ENCODE assay signal across 8 cellular contexts in genomic region chr18:22170421-22171262, GRCh38. TPM values are rescaled to one million over a fixed set of nuclear protein-coding genes. Genes with fewer than 3 reads are reported as not detected.
DNase-seq lines count a peak whose midpoint lies in the region; ATAC-seq and TF ChIP-seq lines count a peak whose summit lies in the region.

No MANE protein-coding gene starts in this region.

- ATAC-seq in activated CD8-positive, alpha-beta T cell treated with anti-CD3 and anti-CD28 coated beads for 36 hours: no peak
- ATAC-seq in gastroesophageal sphincter (peak; percentile 37), HG03095 (IDR thresholded peaks at IDR 0.05; ENCODE audit: unreplicated experiment) (no peak), HG03039 (IDR thresholded peaks at IDR 0.05; ENCODE audit: unreplicated experiment) (no peak), GM19455 (IDR thresholded peaks at IDR 0.05; ENCODE audit: unreplicated experiment) (no peak)

- peaks cover 20% of the 10 kb centered on the region for H3K4me1 Mint-ChIP-seq in activated CD8-positive, alpha-beta T cell treated with anti-CD3 and anti-CD28 coated beads for 36 hours (ENCODE audit: low read depth)

- peaks cover 88% of the 10 kb centered on the region for H3K27me3 ChIP-seq in gastroesophageal sphincter
- H3K27me3 ChIP-seq in parathyroid adenoma (ENCODE audit: control insufficient read depth, insufficient read depth, low read length): peaks cover 35% of the 10 kb centered on the region

- peak; percentile 51 for DNase-seq in ACHN
- peak; percentile 35 for DNase-seq in activated CD8-positive, alpha-beta T cell treated with anti-CD3 and anti-CD28 coated beads for 36 hours

- H3K4me1 ChIP-seq in HEK293 (ENCODE audit: control insufficient read depth, insufficient read depth, low read length): peaks cover 15% of the 10 kb centered on the region
- peaks cover 0 to 75% (median 21%) of the 10 kb centered on the region in 3 donors for H3K4me1 ChIP-seq in gastroesophageal sphincter
- no peaks in the 10 kb centered on the region for H3K4me1 ChIP-seq in parathyroid adenoma

- no peaks in the 10 kb centered on the region for H3K9me3 Mint-ChIP-seq in activated CD8-positive, alpha-beta T cell treated with anti-CD3 and anti-CD28 coated beads for 36 hours

- H3K4me3 Mint-ChIP-seq in activated CD8-positive, alpha-beta T cell treated with anti-CD3 and anti-CD28 coated beads for 36 hours: peak overlapping the region; percentile 78

- H3K4me2 ChIP-seq in parathyroid adenoma (ENCODE audit: low read length): peak overlapping the region; percentile 79

- TF ChIP-seq POLR2A in gastroesophageal sphincter (IDR thresholded peaks at IDR 0.05): no peak

- peaks cover 77% of the 10 kb centered on the region for H3K27me3 Mint-ChIP-seq in activated CD8-positive, alpha-beta T cell treated with anti-CD3 and anti-CD28 coated beads for 36 hours

- no peaks in the 10 kb centered on the region for H3K79me2 ChIP-seq in parathyroid adenoma

- TF ChIP-seq CTCF in HEK293 (tag by site-specific recombination; IDR thresholded peaks at IDR 0.05) (peak; percentile 43; the same call in 1 of the 2 replicates), gastroesophageal sphincter (IDR thresholded peaks at IDR 0.05) (no peak), parathyroid adenoma (IDR thresholded peaks at IDR 0.05) (no peak)
- TF ChIP-seq CTCF in activated CD8-positive, alpha-beta T cell treated with anti-CD3 and anti-CD28 coated beads for 36 hours (IDR thresholded peaks at IDR 0.05): no peak

- no peak overlapping the region for H3K27ac Mint-ChIP-seq in activated CD8-positive, alpha-beta T cell treated with anti-CD3 and anti-CD28 coated beads for 36 hours

- no peaks in the 10 kb centered on the region for H3K36me3 Mint-ChIP-seq in activated CD8-positive, alpha-beta T cell treated with anti-CD3 and anti-CD28 coated beads for 36 hours (ENCODE audit: low read depth)

- POLR2A ChIA-PET in HEK293 (lab: Yijun Ruan, JAX): interaction anchor here (0.6 to 2.8 kb wide), 30 partner anchors 9 to 964 kb away, joined by 3 to 11 read pairs (median 4); no protein-coding TSS in a partner anchor
- POLR2A ChIA-PET in activated CD8-positive, alpha-beta T cell treated with anti-CD3 and anti-CD28 coated beads for 36 hours (lab: Charles Lee): no interaction called here

- CTCF ChIA-PET in HEK293 (lab: Yijun Ruan, JAX): interaction anchor here (0.5 to 1.6 kb wide), 5 partner anchors 62 to 954 kb away, joined by 3 to 6 read pairs (median 5); no protein-coding TSS in a partner anchor
- CTCF ChIA-PET in activated CD8-positive, alpha-beta T cell treated with anti-CD3 and anti-CD28 coated beads for 36 hours (lab: Charles Lee): no interaction called here

- WGBS in gastroesophageal sphincter (ENCODE audit: low coverage in 1 of 2), 2 donors: 0% methylated on average over 2 to 15 of the region's 66 CpGs

- peak overlapping the region; percentile 94 for H2AFZ ChIP-seq in parathyroid adenoma

- H3K36me3 ChIP-seq in HEK293 (ENCODE audit: control insufficient read depth in 2 of 2, insufficient read depth in 1 of 2, low read length in 2 of 2) (peaks cover 4 to 44% of the 10 kb centered on the region in 2 experiments; a peak in 2 of 3 replicates), gastroesophageal sphincter (no peaks in the 10 kb centered on the region), parathyroid adenoma (ENCODE audit: control insufficient read depth, insufficient read depth, low read length) (no peaks in the 10 kb centered on the region)

- intact Hi-C loops in activated CD8-positive, alpha-beta T cell treated with anti-CD3 and anti-CD28 coated beads for 36 hours (cut with micrococcal nuclease): loop anchor here (10.0 kb wide), 1 partner anchor 174 kb away; no protein-coding TSS in a partner anchor

- no peaks in the 10 kb centered on the region for H3K9me3 ChIP-seq in HEK293 (ENCODE audit: control insufficient read depth, insufficient read depth, low read depth, low read length)
- no peaks in the 10 kb centered on the region for H3K9me3 ChIP-seq in gastroesophageal sphincter
- no peaks in the 10 kb centered on the region for H3K9me3 ChIP-seq in parathyroid adenoma (ENCODE audit: control insufficient read depth, low read length)

- H3K4me3 ChIP-seq in HEK293 (ENCODE audit: low read depth, low read length) (peak overlapping the region; percentile 96), gastroesophageal sphincter (peak overlapping the region; percentile 73 to 82), parathyroid adenoma (ENCODE audit: low read depth, low read length) (peak overlapping the region; percentile 58)

- H3K27ac ChIP-seq in HEK293 (ENCODE audit: extremely low read depth, low read depth, low read length): peak overlapping the region; percentile 100
- peak overlapping the region; percentile 76 to 91 (median 86) for H3K27ac ChIP-seq in gastroesophageal sphincter
- H3K27ac ChIP-seq in parathyroid adenoma: peak overlapping the region; percentile 71

- in situ Hi-C loops in ACHN (cut with HindIII; ENCODE audit: low pct_ligation_motif_present, low pct_unique_long_range_greater_than_20kb, low sequenced_read_pairs): no loop called here

- H3K9ac ChIP-seq in parathyroid adenoma: no peak overlapping the region

- TF ChIP-seq EP300 in gastroesophageal sphincter (IDR thresholded peaks at IDR 0.05): no peak

TF ChIP-seq in HEK293, 187 proteins besides CTCF, POLR2A, EP300 and RAD21 (continues in another document):
- TF ChIP-seq ZSCAN16 (tag by site-specific recombination; IDR thresholded peaks at IDR 0.05) (no peak), EGR2 (tag by site-specific recombination; IDR thresholded peaks at IDR 0.05; ENCODE audit: low read depth) (peak; percentile 41; the same call in 1 of the 2 replicates), PRDM6 (tag by site-specific recombination; IDR thresholded peaks at IDR 0.05) (no peak), AEBP2 (tag by site-specific recombination; IDR thresholded peaks at IDR 0.05; ENCODE audit: borderline replicate concordance) (no peak), ZNF747 (tag by site-specific recombination; IDR thresholded peaks at IDR 0.05) (no peak), ZNF48 (tag by site-specific recombination; IDR thresholded peaks at IDR 0.05) (no peak), KLF8 (tag by site-specific recombination; IDR thresholded peaks at IDR 0.05) (no peak), ZNF785 (tag by site-specific recombination; IDR thresholded peaks at IDR 0.05) (no peak), ZNF76 (tag by site-specific recombination; IDR thresholded peaks at IDR 0.05; ENCODE audit: borderline replicate concordance, low read depth) (peak; percentile 79), WT1 (tag by site-specific recombination; IDR thresholded peaks at IDR 0.05) (no peak), ZNF138 (tag by site-specific recombination; IDR thresholded peaks at IDR 0.05; ENCODE audit: borderline replicate concordance) (no peak), ZNF354C (tag by site-specific recombination; IDR thresholded peaks at IDR 0.05; ENCODE audit: borderline replicate concordance, low read depth) (no peak), MEIS1 (CRISPR knock-in tag; IDR thresholded peaks at IDR 0.05; ENCODE audit: borderline replicate concordance) (no peak), ZNF704 (tag by site-specific recombination; IDR thresholded peaks at IDR 0.05) (no peak), KLF9 (tag by site-specific recombination; IDR thresholded peaks at IDR 0.05; ENCODE audit: low read depth) (0 out of 2 replicates have a peak, but pooled peaks have one; percentile 15), ZNF23 (tag by site-specific recombination; IDR thresholded peaks at IDR 0.05; ENCODE audit: borderline replicate concordance) (no peak), ZNF184 (tag by site-specific recombination; IDR thresholded peaks at IDR 0.05) (no peak)

RNA-seq across cellular contexts. Expression of gene GATA6, which starts 1.3 kb away (rescaled TPM):
- total RNA-seq in activated CD8-positive, alpha-beta T cell treated with anti-CD3 and anti-CD28 coated beads for 36 hours: not detected
- total RNA-seq in gastroesophageal sphincter: 10 to 100 TPM in 1 of 4 donors, 1 to 10 TPM in 3; 7.5 to 12.4 (median 9.5) TPM

Comparison
In these comparisons a context has a peak if more than half of its experiments do, and no peak if none do; other contexts are left out.
1. RNA of gene GATA6, which starts 1.3 kb away (total RNA-seq): 7.5 to 12.4 TPM in gastroesophageal sphincter; not detected in activated CD8-positive, alpha-beta T cell treated with anti-CD3 and anti-CD28 coated beads for 36 hours; every median in the first group is over 4 times any median in the second.
2. Peak in every context shown above with its lines, with median percentiles within 50 percentile points of each other: H3K27ac ChIP-seq and H3K4me3 ChIP-seq.